In genomic region chr19:12792853-12793289, GRCh38 we compare ENCODE assay signal across 8 cellular contexts. TPM values are rescaled to one million over a fixed set of nuclear protein-coding genes. Genes with fewer than 3 reads are reported as not detected.
DNase-seq lines count a peak whose midpoint lies in the region; ATAC-seq and TF ChIP-seq lines count a peak whose summit lies in the region.

No MANE protein-coding gene starts in this region.

- POLR2A ChIA-PET in Caco-2 (lab: Charles Lee), result interaction anchor here (0.6 to 3.0 kb wide), 10 partner anchors 9 to 1374 kb away, joined by 3 to 36 read pairs (median 8); partner anchors contain the start of genes GET3, PRDX2, RGL3 and RNASEH2A
- POLR2A ChIA-PET in PC-3 (lab: Charles Lee; ENCODE audit: unreplicated experiment), result interaction anchor here (0.6 to 1.0 kb wide), 7 partner anchors 27 to 1563 kb away, joined by 3 to 6 read pairs (median 5); partner anchors contain the start of genes PRKCSH, ZNF490 and ZNF791

- H3K27me3 ChIP-seq in Caco-2 (replicated peaks; ENCODE audit: control insufficient read depth, insufficient read depth, low read length) (no peaks in the 10 kb centered on the region), PC-3 (ENCODE audit: low read length) (no peaks in the 10 kb centered on the region), neutrophil (no peaks in the 10 kb centered on the region)
- H3K27me3 ChIP-seq in effector memory CD4-positive, alpha-beta T cell (replicated peaks; ENCODE audit: control insufficient read depth, insufficient read depth, low read length, poor library complexity, severe bottlenecking), result no peaks in the 10 kb centered on the region

- H3K4me2 ChIP-seq in PC-3 (ENCODE audit: low read length), result peak overlapping the region; percentile 92

- no peak for DNase-seq in Caco-2
- DNase-seq in PC-3, result peak; percentile 19
- DNase-seq in effector memory CD4-positive, alpha-beta T cell, result peak in 1 of 3 donors; percentile 50
- DNase-seq in NCI-H2029 (lab: John Stamatoyannopoulos, UW), result no peak

- TF ChIP-seq CTCF in Caco-2 (IDR thresholded peaks at IDR 0.05; ENCODE audit: insufficient read depth in 1 of 2, low read depth in 1 of 2, low read length in 1 of 2, severe bottlenecking in 1 of 2, unreplicated experiment in 1 of 2) (no peak), PC-3 (conservative IDR thresholded peaks at IDR 0.05; ENCODE audit: low read depth, low read length) (no peak), neutrophil (IDR thresholded peaks at IDR 0.05) (no peak)

- peak overlapping the region; percentile 83 for H3K27ac Mint-ChIP-seq in Caco-2 (ENCODE audit: unreplicated experiment)

- H3K27ac ChIP-seq in PC-3 (ENCODE audit: low read length) (peak overlapping the region; percentile 95), neutrophil (peak overlapping the region; percentile 100)
- H3K27ac ChIP-seq in effector memory CD4-positive, alpha-beta T cell (ENCODE audit: insufficient read depth, low read length, poor library complexity, severe bottlenecking), result peak overlapping the region; percentile 99

- H3K9me2 ChIP-seq in PC-3 (replicated peaks; ENCODE audit: low read length), result no peaks in the 10 kb centered on the region

- H3K4me1 ChIP-seq in Caco-2 (peaks cover 30% of the 10 kb centered on the region), PC-3 (ENCODE audit: insufficient read depth, low read length) (peaks cover 42% of the 10 kb centered on the region), neutrophil (ENCODE audit: control insufficient read depth in 1 of 2, insufficient read depth in 1 of 2, low read depth in 1 of 2, low read length in 1 of 2) (peaks cover 34 to 48% of the 10 kb centered on the region in 2 experiments)
- peaks cover 46% of the 10 kb centered on the region for H3K4me1 ChIP-seq in effector memory CD4-positive, alpha-beta T cell (ENCODE audit: control insufficient read depth, insufficient read depth, low read length, poor library complexity, severe bottlenecking)

- H3K27me3 Mint-ChIP-seq in Caco-2 (ENCODE audit: insufficient read depth, unreplicated experiment), result no peaks in the 10 kb centered on the region

- H3K9me3 Mint-ChIP-seq in Caco-2 (ENCODE audit: unreplicated experiment), result no peaks in the 10 kb centered on the region

- H3K4me3 ChIP-seq in Caco-2 (ENCODE audit: low read depth, low read length) (peak overlapping the region; percentile 93), PC-3 (ENCODE audit: low read length) (peak overlapping the region; percentile 90), neutrophil (ENCODE audit: low read depth in 1 of 2, low read length in 1 of 2) (peak overlapping the region; percentile 87 to 99)
- H3K4me3 ChIP-seq in effector memory CD4-positive, alpha-beta T cell (ENCODE audit: insufficient read depth, low read depth, low read length, poor library complexity, severe bottlenecking), result peak overlapping the region; percentile 100

- peaks cover 21% of the 10 kb centered on the region for H3K79me2 ChIP-seq in PC-3 (ENCODE audit: low read length)

- H4K20me1 ChIP-seq in PC-3 (ENCODE audit: low read length), result peaks cover 16% of the 10 kb centered on the region

- intact Hi-C loops in Caco-2 (cut with micrococcal nuclease; ENCODE audit: unreplicated experiment) (loop anchor here (1.0 to 5.0 kb wide), 2 partner anchors 16 to 359 kb away; partner anchors contain the start of genes IER2 and STX10), PC-3 (cut with micrococcal nuclease) (no loop called here)

- peaks cover 54% of the 10 kb centered on the region for H3K36me3 Mint-ChIP-seq in Caco-2 (ENCODE audit: insufficient read depth, unreplicated experiment)

- H3K9ac ChIP-seq in PC-3 (ENCODE audit: low read length), result peak overlapping the region; percentile 89

- H3F3A ChIP-seq in PC-3 (ENCODE audit: low read length, unreplicated experiment), result peaks cover 12% of the 10 kb centered on the region

- no peak overlapping the region; the same call in 1 of the 2 replicates for H2AFZ ChIP-seq in PC-3 (ENCODE audit: low read length)

- no peaks in the 10 kb centered on the region for H3K9me3 ChIP-seq in Caco-2
- H3K9me3 ChIP-seq in PC-3 (ENCODE audit: low read length), result no peaks in the 10 kb centered on the region
- H3K9me3 ChIP-seq in effector memory CD4-positive, alpha-beta T cell (ENCODE audit: control insufficient read depth, low read length), result no peaks in the 10 kb centered on the region
- no peaks in the 10 kb centered on the region for H3K9me3 ChIP-seq in neutrophil

- TSS peak; percentile 45 for BruUV-seq in Caco-2 (replicated peaks; lab: Mats Ljungman, UMichigan)
- BruUV-seq in PC-3 (replicated peaks; lab: Mats Ljungman, UMichigan), result TSS peak; percentile 58

- peaks cover 26% of the 10 kb centered on the region for H3K4me1 Mint-ChIP-seq in Caco-2 (ENCODE audit: low read depth, unreplicated experiment)

- CTCF ChIA-PET in Caco-2 (lab: Charles Lee), result interaction anchor here (0.5 to 3.7 kb wide), 8 partner anchors 10 to 184 kb away, joined by 3 to 38 read pairs (median 5); partner anchors contain the start of gene TRIR
- CTCF ChIA-PET in PC-3 (lab: Charles Lee), result interaction anchor here (0.8 to 1.1 kb wide), 2 partner anchors 15 to 20 kb away, joined by 4 to 5 read pairs; no protein-coding TSS in a partner anchor

- ATAC-seq in PC-3 (no peak), GM21717 (IDR thresholded peaks at IDR 0.05; ENCODE audit: unreplicated experiment) (no peak), HG03342 (IDR thresholded peaks at IDR 0.05; ENCODE audit: unreplicated experiment) (no peak), HG03025 (IDR thresholded peaks at IDR 0.05; ENCODE audit: low FRiP score, unreplicated experiment) (no peak)

- peak overlapping the region; percentile 92 for H3K4me3 Mint-ChIP-seq in Caco-2 (ENCODE audit: unreplicated experiment)

- H3K36me3 ChIP-seq in Caco-2 (ENCODE audit: control insufficient read depth, insufficient read depth, low read length), result no peaks in the 10 kb centered on the region; the same call in 1 of the 2 replicates
- no peaks in the 10 kb centered on the region for H3K36me3 ChIP-seq in PC-3 (ENCODE audit: low read depth, low read length)
- peaks cover 16% of the 10 kb centered on the region for H3K36me3 ChIP-seq in effector memory CD4-positive, alpha-beta T cell (ENCODE audit: control insufficient read depth, insufficient read depth, low read length)
- peaks cover 8% of the 10 kb centered on the region for H3K36me3 ChIP-seq in neutrophil

RNA-seq across cellular contexts. Expression of gene JUNB, which starts 1.6 kb away (rescaled TPM):
- total RNA-seq in Caco-2 (2022) (16.4 and 19.4 TPM in 2 replicates), PC-3 (2014; rRNA removed) (343 and 391 TPM in 2 replicates)

RNA-seq across cellular contexts. Expression of gene PRDX2, which starts 8.7 kb away (rescaled TPM):
- total RNA-seq in Caco-2 (2022) (265 and 285 TPM in 2 replicates), PC-3 (2014; rRNA removed) (729 and 746 TPM in 2 replicates)

RNA-seq across cellular contexts. Expression of gene THSD8, which starts 9.0 kb away (rescaled TPM):
- 23.9 and 25.9 TPM in 2 replicates for total RNA-seq in Caco-2 (2022)
- total RNA-seq in PC-3 (2014; rRNA removed), result not detected in 2 replicates

RNA-seq across cellular contexts. Expression of gene RNASEH2A, which starts 13.5 kb away (rescaled TPM):
- total RNA-seq in Caco-2 (2022) (30.9 and 37.6 TPM in 2 replicates), PC-3 (2014; rRNA removed) (118 and 120 TPM in 2 replicates)

RNA-seq across cellular contexts. Expression of gene HOOK2, which starts 17.5 kb away (rescaled TPM):
- total RNA-seq in Caco-2 (2022) (74.2 and 80.4 TPM in 2 replicates), PC-3 (2014; rRNA removed) (95.2 and 95.7 TPM in 2 replicates)

Comparison
In these comparisons a context has a peak if more than half of its experiments do, and no peak if none do; other contexts are left out.
1. RNA of gene JUNB, which starts 1.6 kb away (total RNA-seq): 343 to 391 TPM in PC-3; 16.4 to 19.4 TPM in Caco-2; every median in the first group is over 10 times any median in the second.
2. RNA of gene THSD8, which starts 9.0 kb away (total RNA-seq): 23.9 to 25.9 TPM in Caco-2; not detected in PC-3; every median in the first group is over 10 times any median in the second.
3. Peak in every context shown above with its lines, with median percentiles within 50 percentile points of each other: H3K4me3 ChIP-seq and H3K27ac ChIP-seq.